Comparison of ENCODE assay signal across 8 cellular contexts in the genomic region with DNA sequence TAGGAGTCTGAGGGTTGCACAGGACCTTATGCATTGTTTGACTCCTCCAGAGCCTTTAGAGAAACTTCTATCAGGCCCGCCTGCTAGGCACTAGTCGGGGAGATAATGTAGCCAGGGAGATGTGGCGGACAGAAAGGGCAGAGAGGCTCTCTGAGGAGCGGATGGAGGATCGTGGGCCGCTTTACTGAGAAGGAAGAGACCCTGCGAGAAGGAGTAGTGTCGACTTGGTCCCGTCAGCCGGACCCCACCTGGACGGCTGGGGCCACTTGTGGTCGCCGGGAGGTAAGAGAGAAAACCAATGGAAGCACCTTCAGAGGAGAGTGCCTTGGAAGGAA. TPM values are rescaled to one million over a fixed set of nuclear protein-coding genes. Genes with fewer than 3 reads are reported as not detected.
DNase-seq lines count a peak whose midpoint lies in the region; ATAC-seq and TF ChIP-seq lines count a peak whose summit lies in the region.

No MANE protein-coding gene starts in this region.

- intact Hi-C loops in activated CD8-positive, alpha-beta T cell treated with anti-CD3 and anti-CD28 coated beads for 36 hours (cut with micrococcal nuclease) = no loop called here

- H3K4me3 ChIP-seq in iPS-20b (ENCODE audit: low read length) = peak overlapping the region; percentile 90

- H3K27me3 ChIP-seq in iPS-20b (ENCODE audit: insufficient read depth, low read length) = no peaks in the 10 kb centered on the region

- peaks cover 6% of the 10 kb centered on the region for H3K4me1 ChIP-seq in iPS-20b (ENCODE audit: insufficient read depth, low read length)

- no peaks in the 10 kb centered on the region for H3K9me3 ChIP-seq in iPS-20b (ENCODE audit: insufficient read depth, low read depth, low read length)

- H3K9ac ChIP-seq in iPS-20b (ENCODE audit: low read depth, low read length) = peak overlapping the region; percentile 90

- H3K27me3 Mint-ChIP-seq in activated CD8-positive, alpha-beta T cell treated with anti-CD3 and anti-CD28 coated beads for 36 hours = no peaks in the 10 kb centered on the region

- TF ChIP-seq CTCF in activated CD8-positive, alpha-beta T cell treated with anti-CD3 and anti-CD28 coated beads for 36 hours (IDR thresholded peaks at IDR 0.05) = no peak

- H3K4me3 Mint-ChIP-seq in activated CD8-positive, alpha-beta T cell treated with anti-CD3 and anti-CD28 coated beads for 36 hours = peak overlapping the region; percentile 100

- POLR2A ChIA-PET in activated CD8-positive, alpha-beta T cell treated with anti-CD3 and anti-CD28 coated beads for 36 hours (lab: Charles Lee) = interaction anchor here (1.0 kb wide), 1 partner anchor 8 kb away, joined by 3 read pairs; no protein-coding TSS in a partner anchor

- peak overlapping the region; percentile 96 for H3K27ac Mint-ChIP-seq in activated CD8-positive, alpha-beta T cell treated with anti-CD3 and anti-CD28 coated beads for 36 hours

- peaks cover 17% of the 10 kb centered on the region for H3K36me3 Mint-ChIP-seq in activated CD8-positive, alpha-beta T cell treated with anti-CD3 and anti-CD28 coated beads for 36 hours (ENCODE audit: low read depth)

- H3K36me3 ChIP-seq in iPS-20b (ENCODE audit: insufficient read depth, low read depth, low read length) = peaks cover 26% of the 10 kb centered on the region

- H3K27ac ChIP-seq in iPS-20b (ENCODE audit: low read length) = peak overlapping the region; percentile 68
- peak overlapping the region; percentile 96 for H3K27ac ChIP-seq in substantia nigra (ENCODE audit: low read depth, low read length, poor library complexity, severe bottlenecking)

- CTCF ChIA-PET in activated CD8-positive, alpha-beta T cell treated with anti-CD3 and anti-CD28 coated beads for 36 hours (lab: Charles Lee) = interaction anchor here (0.9 to 1.0 kb wide), 2 partner anchors 54 to 211 kb away, joined by 3 read pairs; no protein-coding TSS in a partner anchor

- no peak for DNase-seq in activated CD8-positive, alpha-beta T cell treated with anti-CD3 and anti-CD28 coated beads for 36 hours
- DNase-seq in substantia nigra (lab: John Stamatoyannopoulos, UW) (peak in 1 of 49 donors; percentile 56), NCI-H1694 treated with DMSO at 0.1 percent for 48 hours (lab: John Stamatoyannopoulos, UW) (no peak), NCI-H69 (lab: John Stamatoyannopoulos, UW) (no peak)
- no peak for DNase-seq in stimulated activated CD4-positive, alpha-beta T cell treated with anti-CD3 and anti-CD28 coated beads, Interleukin-15, amount 100 ng/mL, for 24 hours

- H3K4me1 Mint-ChIP-seq in activated CD8-positive, alpha-beta T cell treated with anti-CD3 and anti-CD28 coated beads for 36 hours (ENCODE audit: low read depth) = peaks cover 50% of the 10 kb centered on the region

- H3K9me3 Mint-ChIP-seq in activated CD8-positive, alpha-beta T cell treated with anti-CD3 and anti-CD28 coated beads for 36 hours = no peaks in the 10 kb centered on the region

- peak; percentile 34 for ATAC-seq in GM18909 (IDR thresholded peaks at IDR 0.05; ENCODE audit: poor library complexity, unreplicated experiment)
- peak; percentile 10 for ATAC-seq in HG02973 (IDR thresholded peaks at IDR 0.05; ENCODE audit: unreplicated experiment)
- peak; percentile 31 for ATAC-seq in activated CD8-positive, alpha-beta T cell treated with anti-CD3 and anti-CD28 coated beads for 36 hours

RNA-seq across cellular contexts. Expression of gene MCRS1, which starts 0.5 kb away (rescaled TPM):
- total RNA-seq in activated CD8-positive, alpha-beta T cell treated with anti-CD3 and anti-CD28 coated beads for 36 hours = 10 to 100 TPM; 57.1 to 61.1 TPM

RNA-seq across cellular contexts. Expression of gene KCNH3, which starts 29.6 kb away (rescaled TPM):
- total RNA-seq in activated CD8-positive, alpha-beta T cell treated with anti-CD3 and anti-CD28 coated beads for 36 hours = 1 to 10 TPM; 8.0 to 9.1 TPM

RNA-seq across cellular contexts. Expression of gene FAM186B, which starts 37.0 kb away (rescaled TPM):
- not detected for total RNA-seq in activated CD8-positive, alpha-beta T cell treated with anti-CD3 and anti-CD28 coated beads for 36 hours

RNA-seq across cellular contexts. Expression of gene PRPF40B, which starts 55.0 kb away (rescaled TPM):
- 1 to 10 TPM; 4.9 to 5.6 TPM for total RNA-seq in activated CD8-positive, alpha-beta T cell treated with anti-CD3 and anti-CD28 coated beads for 36 hours
